ENCODE assay signal across 8 cellular contexts in genomic region chr14:77498120-77498979, GRCh38. TPM values are rescaled to one million over a fixed set of nuclear protein-coding genes. Genes with fewer than 3 reads are reported as not detected.
DNase-seq lines count a peak whose midpoint lies in the region; ATAC-seq, FAIRE-seq and TF ChIP-seq lines count a peak whose summit lies in the region.

TSS of gene ISM2 (minus strand) at chr14:77498816. CDS start at chr14:77498793, 23 bp downstream.

- H2AFZ ChIP-seq in osteoblast (ENCODE audit: low read length): no peak within 1 kb of the TSS

- ATAC-seq in HG02623 (IDR thresholded peaks at IDR 0.05; ENCODE audit: unreplicated experiment) (peak; percentile 69), gastroesophageal sphincter (peak; percentile 69)

- H3K9me3 ChIP-seq in gastroesophageal sphincter (no peaks in the 10 kb centered on the region), osteoblast (ENCODE audit: low read depth, low read length) (no peaks in the 10 kb centered on the region)

- H3K27ac ChIP-seq in gastroesophageal sphincter (no peak within 1 kb of the TSS), osteoblast (ENCODE audit: low read depth, low read length) (no peak within 1 kb of the TSS)

- TF ChIP-seq CTCF in gastroesophageal sphincter (IDR thresholded peaks at IDR 0.05) (no peak), osteoblast (IDR thresholded peaks at IDR 0.05; ENCODE audit: extremely low read depth, low read depth, low read length) (no peak)

- FAIRE-seq in GM12892 (lab: Jason Lieb, UNC) (no peak), urothelium cell line (lab: Jason Lieb, UNC) (peak; percentile 63)

- H3K79me2 ChIP-seq in osteoblast (ENCODE audit: insufficient read depth, low read length): no peaks in the 10 kb centered on the region

- peaks cover 35% of the 10 kb centered on the region for H3K27me3 ChIP-seq in gastroesophageal sphincter
- H3K27me3 ChIP-seq in osteoblast (ENCODE audit: insufficient read depth, low read length): peaks cover 24% of the 10 kb centered on the region

- WGBS in gastroesophageal sphincter (ENCODE audit: low coverage in 1 of 2), 2 donors: 0% methylated on average over 4 of the region's 104 CpGs; no CpG with 5 or more reads in 1 of the 2 donors

- TF ChIP-seq EP300 in gastroesophageal sphincter (IDR thresholded peaks at IDR 0.05): no peak

- no peak within 1 kb of the TSS for H3K27ac Mint-ChIP-seq in activated T-helper 1 cell treated with anti-CD3 and anti-CD28 coated beads, Interleukin-12 subunit alpha, Interleukin-12 subunit beta, Interleukin-2, Interleukin-4 antibody, amounts not matched to agents 30 ng/mL and 10 ng/mL and 1 ng/mL, durations not matched to agents 14 hours and 24 hours and 36 hours

- peak within 1 kb of the TSS; percentile 61 for H3K4me3 Mint-ChIP-seq in activated T-helper 1 cell treated with anti-CD3 and anti-CD28 coated beads, Interleukin-12 subunit alpha, Interleukin-12 subunit beta, Interleukin-2, Interleukin-4 antibody, amounts not matched to agents 30 ng/mL and 10 ng/mL and 1 ng/mL, durations not matched to agents 14 hours and 24 hours and 36 hours

- H3K36me3 ChIP-seq in gastroesophageal sphincter (no peaks in the 10 kb centered on the region), osteoblast (ENCODE audit: insufficient read depth, low read length) (no peaks in the 10 kb centered on the region)

- peaks cover 5% of the 10 kb centered on the region for H3K4me1 Mint-ChIP-seq in activated T-helper 1 cell treated with anti-CD3 and anti-CD28 coated beads, Interleukin-12 subunit alpha, Interleukin-12 subunit beta, Interleukin-2, Interleukin-4 antibody, amounts not matched to agents 30 ng/mL and 10 ng/mL and 1 ng/mL, durations not matched to agents 14 hours and 24 hours and 36 hours (ENCODE audit: low read depth)

- peak; percentile 67 for DNase-seq in GM12892 (ENCODE audit: insufficient read length)
- DNase-seq in NCI-H226: peak; percentile 45
- DNase-seq in activated T-helper 1 cell treated with anti-CD3 and anti-CD28 coated beads, Interleukin-12 subunit alpha, Interleukin-12 subunit beta, Interleukin-2, Interleukin-4 antibody, amounts not matched to agents 30 ng/mL and 10 ng/mL and 1 ng/mL, durations not matched to agents 14 hours and 24 hours and 36 hours (ENCODE audit: low spot score): peak; percentile 40
- peak; percentile 95 for DNase-seq in osteoblast (ENCODE audit: insufficient read length, low spot score, missing footprints)
- peak; percentile 77 for DNase-seq in urothelium cell line (ENCODE audit: low spot score)
- DNase-seq in NCI-H128 (lab: John Stamatoyannopoulos, UW; ENCODE audit: unreplicated experiment): no peak

- intact Hi-C loops in activated T-helper 1 cell treated with anti-CD3 and anti-CD28 coated beads, Interleukin-12 subunit alpha, Interleukin-12 subunit beta, Interleukin-2, Interleukin-4 antibody, amounts not matched to agents 30 ng/mL and 10 ng/mL and 1 ng/mL, durations not matched to agents 14 hours and 24 hours and 36 hours (cut with micrococcal nuclease): loop anchor here (2.0 kb wide), 1 partner anchor 40 kb away; the partner anchor contains the start of gene AHSA1

- H3K4me1 ChIP-seq in gastroesophageal sphincter: peaks cover 0 to 18% (median 7%) of the 10 kb centered on the region in 3 donors
- H3K4me1 ChIP-seq in osteoblast (ENCODE audit: insufficient read depth, low read length): peaks cover 4% of the 10 kb centered on the region

- H3K4me3 ChIP-seq in gastroesophageal sphincter: peak within 1 kb of the TSS; percentile 14 to 59
- peak within 1 kb of the TSS; percentile 63 for H3K4me3 ChIP-seq in osteoblast (ENCODE audit: insufficient read depth, low read length)

- peaks cover 5% of the 10 kb centered on the region for H3K9me3 Mint-ChIP-seq in activated T-helper 1 cell treated with anti-CD3 and anti-CD28 coated beads, Interleukin-12 subunit alpha, Interleukin-12 subunit beta, Interleukin-2, Interleukin-4 antibody, amounts not matched to agents 30 ng/mL and 10 ng/mL and 1 ng/mL, durations not matched to agents 14 hours and 24 hours and 36 hours

- peak within 1 kb of the TSS; percentile 74 for H3K4me2 ChIP-seq in osteoblast (ENCODE audit: insufficient read depth, low read length)

- peaks cover 37% of the 10 kb centered on the region for H3K27me3 Mint-ChIP-seq in activated T-helper 1 cell treated with anti-CD3 and anti-CD28 coated beads, Interleukin-12 subunit alpha, Interleukin-12 subunit beta, Interleukin-2, Interleukin-4 antibody, amounts not matched to agents 30 ng/mL and 10 ng/mL and 1 ng/mL, durations not matched to agents 14 hours and 24 hours and 36 hours (ENCODE audit: insufficient read depth)

- H4K20me1 ChIP-seq in osteoblast (ENCODE audit: insufficient read depth, low read length): no peaks in the 10 kb centered on the region

- TF ChIP-seq POLR2A in GM12892 (IDR thresholded peaks at IDR 0.05; ENCODE audit: low read depth, low read length) (no peak), gastroesophageal sphincter (IDR thresholded peaks at IDR 0.05) (no peak)

- H3K36me3 Mint-ChIP-seq in activated T-helper 1 cell treated with anti-CD3 and anti-CD28 coated beads, Interleukin-12 subunit alpha, Interleukin-12 subunit beta, Interleukin-2, Interleukin-4 antibody, amounts not matched to agents 30 ng/mL and 10 ng/mL and 1 ng/mL, durations not matched to agents 14 hours and 24 hours and 36 hours (ENCODE audit: low read depth): peaks cover 3% of the 10 kb centered on the region

RNA-seq across cellular contexts. Expression of gene ISM2, which starts in this region (rescaled TPM):
- not detected for polyA plus RNA-seq in GM12892 (2012; ENCODE audit: missing spikeins)
- total RNA-seq in activated T-helper 1 cell treated with anti-CD3 and anti-CD28 coated beads, Interleukin-12 subunit alpha, Interleukin-12 subunit beta, Interleukin-2, Interleukin-4 antibody, amounts not matched to agents 30 ng/mL and 10 ng/mL and 1 ng/mL, durations not matched to agents 14 hours and 24 hours and 36 hours: 0.08 TPM in 1 of 2 replicates, not detected in the other
- total RNA-seq in gastroesophageal sphincter (under 1 TPM in 1 of 4 donors, not detected in 3; 0.31 TPM), osteoblast (not detected in 2 replicates)

Comparison
In these comparisons a context has a peak if more than half of its experiments do, and no peak if none do; other contexts are left out.
1. Peak in DNase-seq in activated T-helper 1 cell treated with anti-CD3 and anti-CD28 coated beads, Interleukin-12 subunit alpha, Interleukin-12 subunit beta, Interleukin-2, Interleukin-4 antibody, amounts not matched to agents 30 ng/mL and 10 ng/mL and 1 ng/mL, durations not matched to agents 14 hours and 24 hours and 36 hours; RNA of the gene not detected or under 1 TPM.
2. Peak in ATAC-seq and H3K4me3 ChIP-seq in gastroesophageal sphincter; RNA of the gene not detected or under 1 TPM.
3. Peak in DNase-seq, H3K4me3 ChIP-seq and H3K4me2 ChIP-seq in osteoblast; RNA of the gene not detected or under 1 TPM.